In genomic region chr7:74175270-74175803, GRCh38 we compare ENCODE assay signal across 8 cellular contexts. TPM values are rescaled to one million over a fixed set of nuclear protein-coding genes. Genes with fewer than 3 reads are reported as not detected.
DNase-seq lines count a peak whose midpoint lies in the region; ATAC-seq, FAIRE-seq and TF ChIP-seq lines count a peak whose summit lies in the region.

No MANE protein-coding gene starts in this region.

- DNase-seq in Calu3 (no peak), OCI-LY7 (ENCODE audit: low spot score) (no peak), endothelial cell of umbilical vein (ENCODE audit: low read depth, low spot score) (peak; percentile 38), osteoblast (ENCODE audit: insufficient read length, low spot score, missing footprints) (no peak), NCI-H226 (no peak)

- peak overlapping the region; percentile 82 for H3K4me3 Mint-ChIP-seq in Calu3 (ENCODE audit: low read depth, unreplicated experiment)

- H3K4me1 Mint-ChIP-seq in Calu3 (ENCODE audit: low read depth, unreplicated experiment): no peaks in the 10 kb centered on the region

- H2AFZ ChIP-seq in OCI-LY7 (ENCODE audit: low read length) (no peak overlapping the region), endothelial cell of umbilical vein (ENCODE audit: low read depth, low read length) (no peak overlapping the region), osteoblast (ENCODE audit: low read length) (no peak overlapping the region)

- intact Hi-C loops in Calu3 (cut with micrococcal nuclease; ENCODE audit: unreplicated experiment): no loop called here
- intact Hi-C loops in OCI-LY7 (cut with micrococcal nuclease; ENCODE audit: unreplicated experiment): loop anchor here (2.0 kb wide), 2 partner anchors 75 to 83 kb away; no protein-coding TSS in a partner anchor
- intact Hi-C loops in endothelial cell of umbilical vein (cut with micrococcal nuclease): loop anchor here (2.0 to 5.0 kb wide), 3 partner anchors 81 to 109 kb away; partner anchors contain the start of gene LIMK1

- H3K27me3 ChIP-seq in endothelial cell of umbilical vein (ENCODE audit: control insufficient read depth in 2 of 2, insufficient read depth in 2 of 2, low read length in 2 of 2) (no peaks in the 10 kb centered on the region), osteoblast (ENCODE audit: insufficient read depth, low read length) (no peaks in the 10 kb centered on the region)

- BruUV-seq in Calu3 (replicated peaks; lab: Mats Ljungman, UMichigan) (TSS peak; percentile 57), OCI-LY7 (replicated peaks; lab: Mats Ljungman, UMichigan) (TSS peak; percentile 66), endothelial cell of umbilical vein (replicated peaks; lab: Mats Ljungman, UMichigan) (TSS peak; percentile 41)

- no peaks in the 10 kb centered on the region for H3K27me3 Mint-ChIP-seq in Calu3 (ENCODE audit: unreplicated experiment)

- dilution Hi-C loops in endothelial cell of umbilical vein (cut with MboI; ENCODE audit: extremely low pct_ligation_motif_present, low sequenced_read_pairs): no loop called here

- no peaks in the 10 kb centered on the region for H3K9me2 ChIP-seq in OCI-LY7 (ENCODE audit: insufficient read depth, low read length)

- H3K36me3 Mint-ChIP-seq in Calu3 (ENCODE audit: insufficient read depth, unreplicated experiment): peaks cover 54% of the 10 kb centered on the region

- H3K9me3 ChIP-seq in OCI-LY7 (ENCODE audit: low read length): no peaks in the 10 kb centered on the region
- no peaks in the 10 kb centered on the region for H3K9me3 ChIP-seq in endothelial cell of umbilical vein (replicated peaks; ENCODE audit: control insufficient read depth, insufficient read depth, low read length)
- no peaks in the 10 kb centered on the region for H3K9me3 ChIP-seq in osteoblast (ENCODE audit: low read depth, low read length)

- no peak for TF ChIP-seq POLR2A in endothelial cell of umbilical vein (IDR thresholded peaks at IDR 0.05; ENCODE audit: low read depth, low read length)

- peaks cover 69% of the 10 kb centered on the region for H3K79me2 ChIP-seq in OCI-LY7 (ENCODE audit: insufficient read depth, low read depth, low read length)
- H3K79me2 ChIP-seq in endothelial cell of umbilical vein (ENCODE audit: control insufficient read depth, insufficient read depth, low read length): peaks cover 61% of the 10 kb centered on the region
- H3K79me2 ChIP-seq in osteoblast (ENCODE audit: insufficient read depth, low read length): peaks cover 70% of the 10 kb centered on the region

- peaks cover 56% of the 10 kb centered on the region for H3K36me3 ChIP-seq in OCI-LY7 (ENCODE audit: insufficient read depth, low read length)
- no peaks in the 10 kb centered on the region for H3K36me3 ChIP-seq in endothelial cell of umbilical vein (ENCODE audit: control insufficient read depth in 2 of 2, extremely low read depth in 1 of 2, insufficient read depth in 2 of 2, low read length in 2 of 2)
- peaks cover 29% of the 10 kb centered on the region for H3K36me3 ChIP-seq in osteoblast (ENCODE audit: insufficient read depth, low read length)

- no peaks in the 10 kb centered on the region for H3K9me3 Mint-ChIP-seq in Calu3 (ENCODE audit: low read depth, unreplicated experiment)

- no peaks in the 10 kb centered on the region for H3K9me1 ChIP-seq in endothelial cell of umbilical vein (replicated peaks; ENCODE audit: control insufficient read depth, extremely low read depth, insufficient read depth, low read length)

- FAIRE-seq in endothelial cell of umbilical vein (lab: Jason Lieb, UNC): peak; percentile 50

- H3K4me3 ChIP-seq in OCI-LY7 (ENCODE audit: low read depth, low read length, poor library complexity, severe bottlenecking): peak overlapping the region; percentile 94
- peak overlapping the region; percentile 72 to 98 (median 95) for H3K4me3 ChIP-seq in endothelial cell of umbilical vein (replicated peaks in 1 of 3; ENCODE audit: insufficient read depth in 1 of 3, low read depth in 1 of 3, low read length in 3 of 3)
- peak overlapping the region; percentile 90 for H3K4me3 ChIP-seq in osteoblast (ENCODE audit: insufficient read depth, low read length)

- H3K4me2 ChIP-seq in OCI-LY7 (ENCODE audit: low read length): peak overlapping the region; percentile 95
- peak overlapping the region; percentile 85 for H3K4me2 ChIP-seq in endothelial cell of umbilical vein (ENCODE audit: insufficient read depth, low read length)
- peak overlapping the region; percentile 85 for H3K4me2 ChIP-seq in osteoblast (ENCODE audit: insufficient read depth, low read length)

- peaks cover 58% of the 10 kb centered on the region for H3K4me1 ChIP-seq in OCI-LY7 (ENCODE audit: insufficient read depth, low read length, poor library complexity, severe bottlenecking)
- H3K4me1 ChIP-seq in endothelial cell of umbilical vein (ENCODE audit: control insufficient read depth, extremely low read depth, insufficient read depth, low read length): peaks cover 33% of the 10 kb centered on the region
- peaks cover 40% of the 10 kb centered on the region for H3K4me1 ChIP-seq in osteoblast (ENCODE audit: insufficient read depth, low read length)

- H3K27ac Mint-ChIP-seq in Calu3 (ENCODE audit: unreplicated experiment): peak overlapping the region; percentile 61

- CTCF ChIA-PET in Calu3 (lab: Charles Lee): interaction anchor here (0.5 to 0.6 kb wide), 3 partner anchors 8 to 160 kb away, joined by 3 to 6 read pairs (median 4); no protein-coding TSS in a partner anchor
- CTCF ChIA-PET in OCI-LY7 (lab: Charles Lee; ENCODE audit: unreplicated experiment): interaction anchor here (0.6 to 1.4 kb wide), 2 partner anchors 9 to 95 kb away, joined by 3 to 8 read pairs; no protein-coding TSS in a partner anchor
- CTCF ChIA-PET in endothelial cell of umbilical vein (lab: Charles Lee): interaction anchor here (0.6 to 2.5 kb wide), 8 partner anchors 9 to 92 kb away, joined by 3 to 14 read pairs (median 4); partner anchors contain the start of gene LIMK1

- ATAC-seq in GM21423 (IDR thresholded peaks at IDR 0.05; ENCODE audit: unreplicated experiment) (no peak), HG03139 (IDR thresholded peaks at IDR 0.05; ENCODE audit: unreplicated experiment) (no peak), HG02610 (IDR thresholded peaks at IDR 0.05; ENCODE audit: unreplicated experiment) (no peak)

- H3K27ac ChIP-seq in OCI-LY7 (ENCODE audit: low read depth, low read length, poor library complexity, severe bottlenecking) (peak overlapping the region; percentile 49), endothelial cell of umbilical vein (ENCODE audit: insufficient read depth, low read depth, low read length) (peak overlapping the region; percentile 84), osteoblast (ENCODE audit: low read depth, low read length) (peak overlapping the region; percentile 90)

- peak overlapping the region; percentile 99 for H3K9ac ChIP-seq in endothelial cell of umbilical vein (replicated peaks; ENCODE audit: extremely low read depth, insufficient read depth, low read length)

- no peak for TF ChIP-seq CTCF in Calu3 (IDR thresholded peaks at IDR 0.05; ENCODE audit: unreplicated experiment)
- no peak for TF ChIP-seq CTCF in OCI-LY7 (conservative IDR thresholded peaks at IDR 0.05; ENCODE audit: low read length)
- no peak for TF ChIP-seq CTCF in endothelial cell of umbilical vein (IDR thresholded peaks at IDR 0.05; ENCODE audit: extremely low read depth in 1 of 2, insufficient read depth in 1 of 2, low read depth in 1 of 2, low read length in 2 of 2)
- TF ChIP-seq CTCF in osteoblast (IDR thresholded peaks at IDR 0.05; ENCODE audit: extremely low read depth, low read depth, low read length): no peak

- POLR2A ChIA-PET in OCI-LY7 (lab: Charles Lee): interaction anchor here (0.7 to 1.8 kb wide), 10 partner anchors 8 to 110 kb away, joined by 3 to 8 read pairs (median 4); no protein-coding TSS in a partner anchor
- POLR2A ChIA-PET in endothelial cell of umbilical vein (lab: Charles Lee): interaction anchor here (0.7 kb wide), 2 partner anchors 13 to 35 kb away, joined by 3 read pairs; partner anchors contain the start of gene LAT2

- H4K20me1 ChIP-seq in OCI-LY7 (ENCODE audit: insufficient read depth, low read length) (peaks cover 48% of the 10 kb centered on the region), endothelial cell of umbilical vein (replicated peaks; ENCODE audit: control insufficient read depth, extremely low read depth, insufficient read depth, low read length) (peaks cover 6% of the 10 kb centered on the region), osteoblast (ENCODE audit: insufficient read depth, low read length) (peaks cover 54% of the 10 kb centered on the region)

TF ChIP-seq in endothelial cell of umbilical vein, 7 proteins besides CTCF, POLR2A, EP300 and RAD21 (continues in another document):
- no peak for TF ChIP-seq POLR2AphosphoS5 (IDR thresholded peaks at IDR 0.05; ENCODE audit: insufficient read depth, low read depth, low read length)
- TF ChIP-seq MYC (IDR thresholded peaks at IDR 0.05; ENCODE audit: low read depth, low read length): no peak
- no peak for TF ChIP-seq JUN (IDR thresholded peaks at IDR 0.05; ENCODE audit: borderline replicate concordance, insufficient read depth, insufficient read length, low read depth)

RNA-seq across cellular contexts. Expression of gene EIF4H, which starts 1.2 kb away (rescaled TPM):
- total RNA-seq in Calu3 (2022): 191 and 196 TPM in 2 replicates
- total RNA-seq in OCI-LY7 (2014; rRNA removed; shearing (Covaris generic)): 202 and 231 TPM in 2 replicates
- total RNA-seq in OCI-LY7 (2022): 329 and 345 TPM in 2 replicates
- total RNA-seq in endothelial cell of umbilical vein: 415 and 434 TPM in 2 replicates
- 334 and 406 TPM in 2 replicates for polyA plus RNA-seq in endothelial cell of umbilical vein
- polyA plus RNA-seq in endothelial cell of umbilical vein (2011; cell fraction: cytosol; rRNA removed): 342 and 346 TPM in 2 replicates
- polyA plus RNA-seq in endothelial cell of umbilical vein (2011; cell fraction: nucleus; rRNA removed): 236 and 266 TPM in 2 replicates
- polyA plus RNA-seq in endothelial cell of umbilical vein (2012): 288 and 322 TPM in 2 replicates
- 356 and 377 TPM in 2 replicates for polyA minus RNA-seq in endothelial cell of umbilical vein
- 143 TPM for polyA minus RNA-seq in endothelial cell of umbilical vein (2011; cell fraction: cytosol; rRNA and poly(A)+ RNA removed)
- 129 and 131 TPM in 2 replicates for polyA minus RNA-seq in endothelial cell of umbilical vein (2011; cell fraction: nucleus; rRNA and poly(A)+ RNA removed)
- total RNA-seq in osteoblast: 270 and 295 TPM in 2 replicates

RNA-seq across cellular contexts. Expression of gene LAT2, which starts 34.5 kb away (rescaled TPM):
- total RNA-seq in Calu3 (2022) (0.90 and 0.95 TPM in 2 replicates), OCI-LY7 (2022) (79.1 and 93.8 TPM in 2 replicates), endothelial cell of umbilical vein (1.1 and 1.8 TPM in 2 replicates), osteoblast (0.29 and 0.36 TPM in 2 replicates)
- 41.1 and 48.3 TPM in 2 replicates for total RNA-seq in OCI-LY7 (2014; rRNA removed; shearing (Covaris generic))
- polyA plus RNA-seq in endothelial cell of umbilical vein: 0.57 and 1.0 TPM in 2 replicates
- polyA plus RNA-seq in endothelial cell of umbilical vein (2011; cell fraction: cytosol; rRNA removed): 0.28 and 0.52 TPM in 2 replicates
- polyA plus RNA-seq in endothelial cell of umbilical vein (2011; cell fraction: nucleus; rRNA removed): 3.3 and 3.8 TPM in 2 replicates
- 0.61 and 0.84 TPM in 2 replicates for polyA plus RNA-seq in endothelial cell of umbilical vein (2012)
- polyA minus RNA-seq in endothelial cell of umbilical vein: 0.36 and 1.3 TPM in 2 replicates
- not detected for polyA minus RNA-seq in endothelial cell of umbilical vein (2011; cell fraction: cytosol; rRNA and poly(A)+ RNA removed)
- polyA minus RNA-seq in endothelial cell of umbilical vein (2011; cell fraction: nucleus; rRNA and poly(A)+ RNA removed): 0.96 and 1.5 TPM in 2 replicates

Comparison
In these comparisons a context has a peak if more than half of its experiments do, and no peak if none do; other contexts are left out.
1. RNA of gene LAT2, which starts 34.5 kb away (total RNA-seq): 41.1 to 93.8 TPM in OCI-LY7; 1.1 to 1.8 TPM in endothelial cell of umbilical vein, 0.90 to 0.95 TPM in Calu3 and 0.29 to 0.36 TPM in osteoblast; every median in the first group is over 10 times any median in the second.
2. Peak in every context shown above with its lines, with median percentiles within 50 percentile points of each other: H3K27ac ChIP-seq, H3K4me2 ChIP-seq and H3K4me3 ChIP-seq.